8 cellular contexts compared by ENCODE assay signal in the genomic region with DNA sequence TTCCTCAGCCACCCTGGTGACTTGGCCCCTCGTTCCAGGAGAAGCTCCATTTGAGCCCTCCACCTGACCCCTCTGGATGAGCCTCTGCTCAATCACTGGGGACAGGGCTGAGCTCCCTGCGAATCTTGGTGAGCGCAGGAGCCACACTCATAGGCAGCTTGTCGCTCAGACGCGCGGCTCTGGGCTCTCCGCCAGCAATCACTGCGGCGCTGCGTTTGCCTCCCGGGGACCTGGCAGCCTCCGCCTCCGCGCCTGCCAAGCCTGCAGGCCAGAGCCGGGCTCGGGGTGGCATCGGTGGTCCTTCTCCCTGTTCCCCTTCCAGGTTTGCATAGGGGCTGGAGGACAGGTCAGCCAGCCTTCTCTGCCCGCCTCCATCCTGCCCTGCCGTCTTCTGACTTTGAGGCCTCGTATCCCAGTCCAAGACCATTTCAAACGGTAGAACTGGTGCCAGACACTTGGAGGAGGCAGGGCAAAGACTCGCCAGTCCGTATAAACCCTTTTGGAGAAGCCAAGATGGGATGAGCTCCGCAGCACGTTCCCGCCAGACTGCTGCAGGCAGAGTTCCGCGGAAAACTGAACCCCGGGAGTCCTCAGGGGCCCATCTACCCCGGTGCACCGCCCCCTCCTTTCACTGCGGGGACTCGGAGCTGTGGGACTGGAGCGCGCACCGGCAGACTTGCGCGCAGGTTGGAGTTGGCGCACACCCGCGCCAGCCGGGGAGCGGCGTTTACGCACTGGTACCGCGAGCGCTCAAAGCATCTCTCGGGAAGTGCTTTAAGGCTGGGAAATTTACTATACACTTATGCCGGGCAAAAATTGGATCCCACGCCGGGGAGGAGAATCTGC. TPM values are rescaled to one million over a fixed set of nuclear protein-coding genes. Genes with fewer than 3 reads are reported as not detected.
DNase-seq lines count a peak whose midpoint lies in the region; ATAC-seq, FAIRE-seq and TF ChIP-seq lines count a peak whose summit lies in the region.

No MANE protein-coding gene starts in this region.

- POLR2A ChIA-PET in Panc1 (lab: Charles Lee), result no interaction called here

- BruUV-seq in Panc1 (replicated peaks; lab: Mats Ljungman, UMichigan), result no TSS peak

- H3K36me3 ChIP-seq in Panc1 (ENCODE audit: control insufficient read depth, insufficient read depth, low read length) (no peaks in the 10 kb centered on the region), urinary bladder (ENCODE audit: insufficient read depth) (no peaks in the 10 kb centered on the region)

- intact Hi-C loops in Panc1 (cut with micrococcal nuclease; ENCODE audit: unreplicated experiment), result no loop called here

- no peak for TF ChIP-seq POLR2A in H54 (IDR thresholded peaks at IDR 0.05; ENCODE audit: low read depth, low read length)
- TF ChIP-seq POLR2A in erythroblast (IDR thresholded peaks at IDR 0.05; ENCODE audit: low read length), result no peak

- H3K27ac ChIP-seq in Panc1 (ENCODE audit: low read length), result no peak overlapping the region
- no peak overlapping the region for H3K27ac ChIP-seq in urinary bladder (ENCODE audit: low read depth)

- under 1% methylated on average over 53 of the region's 53 CpGs for WGBS in urinary bladder

- no peak for TF ChIP-seq CTCF in Panc1 (IDR thresholded peaks at IDR 0.05)

- H3K27me3 ChIP-seq in Panc1 (ENCODE audit: control insufficient read depth, insufficient read depth, low read length), result peaks cover 36% of the 10 kb centered on the region

- H3K9me3 ChIP-seq in Panc1 (ENCODE audit: control insufficient read depth, insufficient read depth, low read depth, low read length), result no peaks in the 10 kb centered on the region

- peak; percentile 46 for DNase-seq in AG08396 (ENCODE audit: low spot score)
- DNase-seq in H54 (ENCODE audit: insufficient read length, low spot score), result peak; percentile 49
- no peak for DNase-seq in Panc1 (ENCODE audit: low read depth, low spot score)
- DNase-seq in erythroblast (lab: John Stamatoyannopoulos, UW), result peak; percentile 13 to 26
- peak; percentile 18 for DNase-seq in middle frontal gyrus (ENCODE audit: extremely low spot score, low spot score)
- DNase-seq in NK-92 treated with Interleukin-12 subunit alpha and Interleukin-12 subunit beta, amount 100 ng/mL, for 24 hours (lab: John Stamatoyannopoulos, UW), result no peak
- DNase-seq in LoVo (ENCODE audit: low spot score), result no peak

- H3K4me1 ChIP-seq in Panc1 (ENCODE audit: control insufficient read depth, insufficient read depth, low read length) (peaks cover 12% of the 10 kb centered on the region; the same call in 1 of the 2 replicates), urinary bladder (ENCODE audit: insufficient read depth) (no peaks in the 10 kb centered on the region)

- H3K4me3 ChIP-seq in Panc1 (ENCODE audit: low read depth in 2 of 2, low read length in 2 of 2), result peak overlapping the region; percentile 12 to 21; a peak in 3 of 4 replicates
- peak overlapping the region; percentile 15 for H3K4me3 ChIP-seq in urinary bladder (ENCODE audit: low read depth, low read length)

- in situ Hi-C loops in Panc1 (cut with HindIII; ENCODE audit: low pct_unique_long_range_greater_than_20kb, low sequenced_read_pairs), result no loop called here

- ATAC-seq in Panc1, result peak; percentile 75

- CTCF ChIA-PET in Panc1 (lab: Charles Lee), result no interaction called here

- FAIRE-seq in H54 (lab: Jason Lieb, UNC), result no peak

RNA-seq across cellular contexts. Expression of a gene that starts 1.0 kb away (rescaled TPM):
- total RNA-seq in Panc1 (2021; ENCODE audit: unreplicated experiment) (not detected), urinary bladder (1.9 TPM)
- polyA plus RNA-seq in Panc1 (2012; ENCODE audit: insufficient read length), result not detected
- 3.4 TPM for polyA plus RNA-seq in urinary bladder

Comparison
In these comparisons a context has a peak if more than half of its experiments do, and no peak if none do; other contexts are left out.
1. DNase-seq: peak in AG08396 (single experiment), H54 (single experiment), erythroblast (2 of 2) and middle frontal gyrus (single experiment); none in Panc1 (single experiment), NK-92 treated with Interleukin-12 subunit alpha and Interleukin-12 subunit beta, amount 100 ng/mL, for 24 hours (single experiment) and LoVo (single experiment).